In genomic region chr3:42843730-42844713, GRCh38 we compare ENCODE assay signal across 21 cellular contexts. TPM values are rescaled to one million over a fixed set of nuclear protein-coding genes. Genes with fewer than 3 reads are reported as not detected.
DNase-seq lines count a peak whose midpoint lies in the region; ATAC-seq, FAIRE-seq and TF ChIP-seq lines count a peak whose summit lies in the region.
"Had no signal": no experiment of that assay in that cellular context is flagged by ENCODE, and none has a peak within 500 bp of the region (broad histone marks: within the 10 kb centered on the region; RNA-seq: fewer than 3 reads in every experiment).

No MANE protein-coding gene starts in this region.

- intact Hi-C loops in HepG2 (cut with micrococcal nuclease; ENCODE audit: unreplicated experiment), result no loop called here

- no TSS peak for BruUV-seq in HepG2 (replicated peaks; lab: Mats Ljungman, UMichigan)

- H3K4me2 ChIP-seq in BLaER1 treated with 17β-estradiol and CSF1 and Interleukin-3, amounts not matched to agents 10 nM and 100 nM, result peak overlapping the region; percentile 6 to 59 (median 46); a peak in 21 of 22 replicates
- H3K4me2 ChIP-seq in HepG2 (ENCODE audit: low read depth, low read length), result no peak overlapping the region

- FAIRE-seq in HepG2 (lab: Jason Lieb, UNC), result no peak

- DNase-seq in coronary artery (ENCODE audit: low spot score) (peak; percentile 83), HepG2 (ENCODE audit: low spot score) (no peak), DMS114 treated with DMSO at 0.1 percent for 48 hours (lab: John Stamatoyannopoulos, UW; ENCODE audit: unreplicated experiment) (no peak), mucosa of gallbladder (ENCODE audit: low spot score) (no peak)
- DNase-seq: activated CD4-positive, alpha-beta T cell treated with anti-CD3 and anti-CD28 coated beads for 4 hours; activated naive CD8-positive, alpha-beta T cell treated with anti-CD3 and anti-CD28 coated beads, Interleukin-2, amount 50 U/mL, for 24 hours; activated T-cell treated with anti-CD3 and anti-CD28 coated beads, Interleukin-2, amount 50 U/mL, for 1 hour; colonic mucosa; HCEC 1CT; NCI-H187; NCI-H69; RPMI8226; stimulated activated CD4-positive, alpha-beta T cell treated with anti-CD3 and anti-CD28 coated beads, Interleukin-2, amount 100 ng/mL, for 48 hours; T-helper 2 cell had no signal

- H2AFZ ChIP-seq in HepG2 (ENCODE audit: low read length), result no peak overlapping the region

- WGBS in HepG2 (ENCODE audit: low lambda C conversion rate), result 83% methylated on average over 6 of the region's 7 CpGs

- TF ChIP-seq POLR2A in HepG2 (IDR thresholded peaks at IDR 0.05; ENCODE audit: insufficient read depth in 1 of 2, low read depth in 2 of 2, low read length in 2 of 2), result no peak

- ATAC-seq in HepG2, result no peak
- no peak for ATAC-seq in GM21576 (IDR thresholded peaks at IDR 0.05; ENCODE audit: unreplicated experiment)
- ATAC-seq in HG02840 (IDR thresholded peaks at IDR 0.05; ENCODE audit: low FRiP score, unreplicated experiment), result no peak
- ATAC-seq: activated naive CD8-positive, alpha-beta T cell treated with anti-CD3 and anti-CD28 coated beads, Interleukin-2, amount 50 U/mL, for 24 hours had no signal

- POLR2A ChIA-PET in HepG2 (lab: Yijun Ruan, JAX), result interaction anchor here (1.5 to 2.3 kb wide), 2 partner anchors 10 to 33 kb away, joined by 3 to 8 read pairs; no protein-coding TSS in a partner anchor

- TF ChIP-seq RAD21 in HepG2 (CRISPR knock-in tag; IDR thresholded peaks at IDR 0.05), result no peak

- in situ Hi-C loops in HepG2 (cut with HindIII; ENCODE audit: extremely low pct_ligation_motif_present, low pct_unique_long_range_greater_than_20kb), result loop anchor here (25.0 kb wide), 1 partner anchor 607 kb away; no protein-coding TSS in a partner anchor

- H3K4me3 ChIP-seq in BLaER1 treated with 17β-estradiol and CSF1 and Interleukin-3, amounts not matched to agents 10 nM and 100 nM, result no peak overlapping the region
- H3K4me3 ChIP-seq in coronary artery (peak overlapping the region; percentile 22), HepG2 (replicated peaks in 1 of 3; ENCODE audit: insufficient read depth in 1 of 3, low read depth in 2 of 3, low read length in 3 of 3) (no peak overlapping the region), skeletal muscle tissue (ENCODE audit: low read length in 3 of 3) (no peak overlapping the region)
- H3K4me3 ChIP-seq: colonic mucosa had no signal

- no peaks in the 10 kb centered on the region for H4K20me1 ChIP-seq in BLaER1 treated with 17β-estradiol and CSF1 and Interleukin-3, amounts not matched to agents 10 nM and 100 nM
- no peaks in the 10 kb centered on the region for H4K20me1 ChIP-seq in HepG2 (ENCODE audit: insufficient read depth, low read length)

- CTCF ChIA-PET in HepG2 (lab: Yijun Ruan, JAX; ENCODE audit: low intra/inter-chr PET ratio, low total read pairs), result interaction anchor here (1.2 kb wide), 1 partner anchor 37 kb away, joined by 3 read pairs; no protein-coding TSS in a partner anchor

- no peaks in the 10 kb centered on the region for H3K36me3 ChIP-seq in BLaER1 treated with 17β-estradiol and CSF1 and Interleukin-3, amounts not matched to agents 10 nM and 100 nM
- no peaks in the 10 kb centered on the region for H3K36me3 ChIP-seq in HepG2 (replicated peaks in 1 of 2; ENCODE audit: control insufficient read depth in 1 of 2, insufficient read depth in 2 of 2, low read length in 2 of 2)
- H3K36me3 ChIP-seq in skeletal muscle tissue (ENCODE audit: control insufficient read depth in 3 of 3, insufficient read depth in 3 of 3, low read length in 3 of 3), result no peaks in the 10 kb centered on the region
- H3K36me3 ChIP-seq: colonic mucosa had no signal

- H3K9ac ChIP-seq in BLaER1 treated with 17β-estradiol and CSF1 and Interleukin-3, amounts not matched to agents 10 nM and 100 nM, result no peak overlapping the region
- H3K9ac ChIP-seq in HepG2 (ENCODE audit: insufficient read depth, low read depth, low read length) (no peak overlapping the region), skeletal muscle tissue (ENCODE audit: low read depth in 1 of 3, low read length in 3 of 3) (no peak overlapping the region)

- no peaks in the 10 kb centered on the region for H3K27me3 ChIP-seq in BLaER1 treated with 17β-estradiol and CSF1 and Interleukin-3, amounts not matched to agents 10 nM and 100 nM
- H3K27me3 ChIP-seq in HepG2 (ENCODE audit: control insufficient read depth in 1 of 2, insufficient read depth in 2 of 2, low read length in 2 of 2) (no peaks in the 10 kb centered on the region), skeletal muscle tissue (ENCODE audit: control insufficient read depth in 3 of 3, insufficient read depth in 3 of 3, low read length in 3 of 3) (no peaks in the 10 kb centered on the region)
- H3K27me3 ChIP-seq: colonic mucosa had no signal

- no peak overlapping the region for H3K27ac ChIP-seq in BLaER1 treated with 17β-estradiol and CSF1 and Interleukin-3, amounts not matched to agents 10 nM and 100 nM
- H3K27ac ChIP-seq in coronary artery, result peak overlapping the region; percentile 62 to 93
- no peak overlapping the region for H3K27ac ChIP-seq in HepG2 (ENCODE audit: extremely low read length, insufficient read depth, low read length)
- H3K27ac ChIP-seq in skeletal muscle tissue (ENCODE audit: low read depth, low read length), result peak overlapping the region; percentile 59
- H3K27ac ChIP-seq: colonic mucosa had no signal

- no peaks in the 10 kb centered on the region for H3K9me3 ChIP-seq in BLaER1 treated with 17β-estradiol and CSF1 and Interleukin-3, amounts not matched to agents 10 nM and 100 nM (replicated peaks in 1 of 11)
- H3K9me3 ChIP-seq in HepG2 (ENCODE audit: low read length) (no peaks in the 10 kb centered on the region), skeletal muscle tissue (ENCODE audit: control insufficient read depth in 3 of 3, low read length in 3 of 3) (no peaks in the 10 kb centered on the region)
- H3K9me3 ChIP-seq: colonic mucosa had no signal

- TF ChIP-seq CTCF in coronary artery (IDR thresholded peaks at IDR 0.05), result no peak
- TF ChIP-seq CTCF in HepG2 (CRISPR knock-in tag; IDR thresholded peaks at IDR 0.05), result no peak

- peaks cover 37 to 62% (median 55%) of the 10 kb centered on the region in 10 experiments for H3K4me1 ChIP-seq in BLaER1 treated with 17β-estradiol and CSF1 and Interleukin-3, amounts not matched to agents 10 nM and 100 nM
- H3K4me1 ChIP-seq in HepG2 (ENCODE audit: insufficient read depth, low read length) (peaks cover 84% of the 10 kb centered on the region), skeletal muscle tissue (ENCODE audit: control insufficient read depth in 3 of 3, insufficient read depth in 3 of 3, low read length in 3 of 3) (peaks cover 11 to 22% (median 21%) of the 10 kb centered on the region in 3 donors)
- H3K4me1 ChIP-seq: colonic mucosa had no signal

- no peak for TF ChIP-seq EP300 in HepG2 (IDR thresholded peaks at IDR 0.05; ENCODE audit: low read depth in 2 of 2, low read length in 2 of 2)
- no peak for TF ChIP-seq EP300 in HepG2 (CRISPR knock-in tag; IDR thresholded peaks at IDR 0.05; ENCODE audit: borderline replicate concordance)

- H3K79me2 ChIP-seq in HepG2 (ENCODE audit: insufficient read depth, low read length), result no peaks in the 10 kb centered on the region

RNA-seq across cellular contexts. Expression of gene CYP8B1, which starts 31.7 kb away (rescaled TPM):
- 0.58 and 0.90 TPM in 2 replicates for total RNA-seq in HepG2 (2016; rRNA removed; fragmentation: Illumina TruSeq; extraction: Trizol)
- 0.20 and 0.26 TPM in 2 replicates for total RNA-seq in HepG2 (2016; cell fraction: cytosol; rRNA removed; fragmentation: Illumina TruSeq; extraction: Trizol; ENCODE audit: low read depth)
- 0.41 and 0.79 TPM in 2 replicates for total RNA-seq in HepG2 (2016; cell fraction: insoluble cytoplasmic fraction; rRNA removed; fragmentation: Illumina TruSeq; extraction: Trizol)
- total RNA-seq in HepG2 (2016; cell fraction: membrane; rRNA removed; fragmentation: Illumina TruSeq; extraction: Trizol), result 0.25 and 0.41 TPM in 2 replicates
- 1.2 and 1.7 TPM in 2 replicates for total RNA-seq in HepG2 (2016; cell fraction: nucleus; rRNA removed; fragmentation: Illumina TruSeq; extraction: Trizol)
- 2.0 and 2.8 TPM in 2 replicates for polyA plus RNA-seq in HepG2 (2011; rRNA removed)
- 1.5 and 2.3 TPM in 2 replicates for polyA plus RNA-seq in HepG2 (2011; cell fraction: cytosol; rRNA removed)
- polyA plus RNA-seq in HepG2 (2011; cell fraction: nucleus; rRNA removed), result 0.79 and 1.8 TPM in 2 replicates
- 2.6 and 4.9 TPM in 2 replicates for polyA plus RNA-seq in HepG2 (2012)
- polyA plus RNA-seq in HepG2 (2016; cell fraction: cytosol; fragmentation: Illumina TruSeq; extraction: Trizol; ENCODE audit: low read depth), result 0.12 and 0.17 TPM in 2 replicates
- polyA plus RNA-seq in HepG2 (2016; cell fraction: insoluble cytoplasmic fraction; fragmentation: Illumina TruSeq; extraction: Trizol; ENCODE audit: low read depth), result 0.52 and 0.73 TPM in 2 replicates
- 0.31 and 0.44 TPM in 2 replicates for polyA plus RNA-seq in HepG2 (2016; cell fraction: membrane; fragmentation: Illumina TruSeq; extraction: Trizol; ENCODE audit: low read depth)
- 1.5 and 2.0 TPM in 2 replicates for polyA plus RNA-seq in HepG2 (2016; cell fraction: nucleus; fragmentation: Illumina TruSeq; extraction: Trizol; ENCODE audit: insufficient read depth, low read depth)
- polyA minus RNA-seq in HepG2 (2011; rRNA and poly(A)+ RNA removed; ENCODE audit: low replicate concordance), result 4.2 TPM in 1 of 2 replicates, not detected in the other
- polyA minus RNA-seq in HepG2 (2011; cell fraction: cytosol; rRNA and poly(A)+ RNA removed), result 2.0 and 3.6 TPM in 2 replicates
- 2.4 and 2.6 TPM in 2 replicates for polyA minus RNA-seq in HepG2 (2011; cell fraction: nucleus; rRNA and poly(A)+ RNA removed)
- total RNA-seq in skeletal muscle tissue, result not detected
- total RNA-seq in mucosa of gallbladder, result 2.8 TPM
- total RNA-seq: mesothelial cell of epicardium, progenitor cell of endocrine pancreas had no signal
- polyA plus RNA-seq: AG04450 had no signal

RNA-seq across cellular contexts. Expression of gene ACKR2, which starts 34.8 kb away (rescaled TPM):
- total RNA-seq in HepG2 (2016; rRNA removed; fragmentation: Illumina TruSeq; extraction: Trizol), result 1.1 TPM in 2 replicates
- total RNA-seq in HepG2 (2016; cell fraction: cytosol; rRNA removed; fragmentation: Illumina TruSeq; extraction: Trizol; ENCODE audit: low read depth), result 0.62 and 2.0 TPM in 2 replicates
- total RNA-seq in HepG2 (2016; cell fraction: insoluble cytoplasmic fraction; rRNA removed; fragmentation: Illumina TruSeq; extraction: Trizol), result 0.64 and 0.71 TPM in 2 replicates
- total RNA-seq in HepG2 (2016; cell fraction: membrane; rRNA removed; fragmentation: Illumina TruSeq; extraction: Trizol), result 1.1 and 1.2 TPM in 2 replicates
- total RNA-seq in HepG2 (2016; cell fraction: nucleus; rRNA removed; fragmentation: Illumina TruSeq; extraction: Trizol), result 1.1 and 2.7 TPM in 2 replicates
- 1.9 and 2.6 TPM in 2 replicates for polyA plus RNA-seq in HepG2 (2011; rRNA removed)
- 0.87 and 1.3 TPM in 2 replicates for polyA plus RNA-seq in HepG2 (2011; cell fraction: cytosol; rRNA removed)
- 1.9 and 2.1 TPM in 2 replicates for polyA plus RNA-seq in HepG2 (2011; cell fraction: nucleus; rRNA removed)
- polyA plus RNA-seq in HepG2 (2012), result 1.4 and 1.8 TPM in 2 replicates
- polyA plus RNA-seq in HepG2 (2016; cell fraction: cytosol; fragmentation: Illumina TruSeq; extraction: Trizol; ENCODE audit: low read depth), result 0.19 and 0.42 TPM in 2 replicates
- 0.44 and 0.74 TPM in 2 replicates for polyA plus RNA-seq in HepG2 (2016; cell fraction: insoluble cytoplasmic fraction; fragmentation: Illumina TruSeq; extraction: Trizol; ENCODE audit: low read depth)
- 0.29 and 0.34 TPM in 2 replicates for polyA plus RNA-seq in HepG2 (2016; cell fraction: membrane; fragmentation: Illumina TruSeq; extraction: Trizol; ENCODE audit: low read depth)
- 0.83 and 1.5 TPM in 2 replicates for polyA plus RNA-seq in HepG2 (2016; cell fraction: nucleus; fragmentation: Illumina TruSeq; extraction: Trizol; ENCODE audit: insufficient read depth, low read depth)
- polyA minus RNA-seq in HepG2 (2011; rRNA and poly(A)+ RNA removed; ENCODE audit: low replicate concordance), result 0.05 and 6.0 TPM in 2 replicates
- 3.0 and 3.5 TPM in 2 replicates for polyA minus RNA-seq in HepG2 (2011; cell fraction: cytosol; rRNA and poly(A)+ RNA removed)
- 3.5 and 6.0 TPM in 2 replicates for polyA minus RNA-seq in HepG2 (2011; cell fraction: nucleus; rRNA and poly(A)+ RNA removed)
- 1.6 TPM for total RNA-seq in skeletal muscle tissue
- total RNA-seq in mucosa of gallbladder, result 5.0 TPM

RNA-seq across cellular contexts. Expression of gene HIGD1A, which starts 39.7 kb away (rescaled TPM):
- total RNA-seq in HepG2 (2016; rRNA removed; fragmentation: Illumina TruSeq; extraction: Trizol), result 253 and 379 TPM in 2 replicates
- 47.7 and 48.6 TPM in 2 replicates for total RNA-seq in HepG2 (2016; cell fraction: cytosol; rRNA removed; fragmentation: Illumina TruSeq; extraction: Trizol; ENCODE audit: low read depth)
- total RNA-seq in HepG2 (2016; cell fraction: insoluble cytoplasmic fraction; rRNA removed; fragmentation: Illumina TruSeq; extraction: Trizol), result 250 and 416 TPM in 2 replicates
- total RNA-seq in HepG2 (2016; cell fraction: membrane; rRNA removed; fragmentation: Illumina TruSeq; extraction: Trizol), result 136 and 157 TPM in 2 replicates
- 98.8 and 101 TPM in 2 replicates for total RNA-seq in HepG2 (2016; cell fraction: nucleus; rRNA removed; fragmentation: Illumina TruSeq; extraction: Trizol)
- polyA plus RNA-seq in HepG2 (2011; rRNA removed), result 175 and 222 TPM in 2 replicates
- 84.7 and 175 TPM in 2 replicates for polyA plus RNA-seq in HepG2 (2011; cell fraction: cytosol; rRNA removed)
- polyA plus RNA-seq in HepG2 (2011; cell fraction: nucleus; rRNA removed), result 20.5 and 47.2 TPM in 2 replicates
- polyA plus RNA-seq in HepG2 (2012), result 196 and 210 TPM in 2 replicates
- 58.2 and 60.2 TPM in 2 replicates for polyA plus RNA-seq in HepG2 (2016; cell fraction: cytosol; fragmentation: Illumina TruSeq; extraction: Trizol; ENCODE audit: low read depth)
- polyA plus RNA-seq in HepG2 (2016; cell fraction: insoluble cytoplasmic fraction; fragmentation: Illumina TruSeq; extraction: Trizol; ENCODE audit: low read depth), result 380 and 413 TPM in 2 replicates
- polyA plus RNA-seq in HepG2 (2016; cell fraction: membrane; fragmentation: Illumina TruSeq; extraction: Trizol; ENCODE audit: low read depth), result 121 and 132 TPM in 2 replicates
- polyA plus RNA-seq in HepG2 (2016; cell fraction: nucleus; fragmentation: Illumina TruSeq; extraction: Trizol; ENCODE audit: insufficient read depth, low read depth), result 141 TPM in 2 replicates
- polyA minus RNA-seq in HepG2 (2011; rRNA and poly(A)+ RNA removed; ENCODE audit: low replicate concordance), result 17.0 and 26.1 TPM in 2 replicates
- polyA minus RNA-seq in HepG2 (2011; cell fraction: cytosol; rRNA and poly(A)+ RNA removed), result 99.1 and 123 TPM in 2 replicates
- polyA minus RNA-seq in HepG2 (2011; cell fraction: nucleus; rRNA and poly(A)+ RNA removed), result 38.9 and 61.0 TPM in 2 replicates
- total RNA-seq in skeletal muscle tissue, result 63.7 TPM
- total RNA-seq in mucosa of gallbladder, result 96.7 TPM

Comparison
In these comparisons a context has a peak if more than half of its experiments do, and no peak if none do; other contexts are left out.
1. H3K27ac ChIP-seq: peak in coronary artery (2 of 2) and skeletal muscle tissue (single experiment); none in BLaER1 treated with 17β-estradiol and CSF1 and Interleukin-3, amounts not matched to agents 10 nM and 100 nM (0 of 11) and HepG2 (single experiment).